14 cellular contexts compared by ENCODE assay signal in genomic region chr15:95604634-95605036, GRCh38.
DNase-seq lines count a peak whose midpoint lies in the region; ATAC-seq and TF ChIP-seq lines count a peak whose summit lies in the region.
"Had no signal": no experiment of that assay in that cellular context is flagged by ENCODE, and none has a peak within 500 bp of the region (broad histone marks: within the 10 kb centered on the region; RNA-seq: fewer than 3 reads in every experiment).

No MANE protein-coding gene starts in this region.

- intact Hi-C loops in left ventricle myocardium superior (cut with micrococcal nuclease), result no loop called here

- in situ Hi-C loops in brain microvascular endothelial cell (cut with HindIII; ENCODE audit: low pct_ligation_motif_present, low sequenced_read_pairs), result no loop called here

- POLR2A ChIA-PET in HEK293 (lab: Yijun Ruan, JAX), result no interaction called here

- H3K4me3 ChIP-seq in HEK293 (ENCODE audit: low read depth, low read length) (no peak overlapping the region), brain microvascular endothelial cell (ENCODE audit: low read depth, low read length) (no peak overlapping the region)
- H3K4me3 ChIP-seq: lung, psoas muscle had no signal

- DNase-seq in brain pericyte (ENCODE audit: low read depth, low spot score) (peak; percentile 22), left ventricle myocardium superior (no peak), smooth muscle cell of the brain vasculature (ENCODE audit: low read depth, low spot score) (peak; percentile 45), globus pallidus (ENCODE audit: low spot score) (no peak), brain microvascular endothelial cell (no peak)
- DNase-seq: activated naive CD8-positive, alpha-beta T cell treated with anti-CD3 and anti-CD28 coated beads for 36 hours; DMS53; NCI-H1694; psoas muscle; T-helper 9 cell had no signal

- CTCF ChIA-PET in HEK293 (lab: Yijun Ruan, JAX), result interaction anchor here (0.7 kb wide), 1 partner anchor 12 kb away, joined by 7 read pairs; no protein-coding TSS in a partner anchor

- no peaks in the 10 kb centered on the region for H3K9me3 ChIP-seq in HEK293 (ENCODE audit: control insufficient read depth, insufficient read depth, low read depth, low read length)
- H3K9me3 ChIP-seq: psoas muscle had no signal

- TF ChIP-seq CTCF in HEK293 (tag by site-specific recombination; IDR thresholded peaks at IDR 0.05), result no peak
- TF ChIP-seq CTCF in brain microvascular endothelial cell (IDR thresholded peaks at IDR 0.05; ENCODE audit: low read depth, low read length, missing control alignments), result no peak

- peak; percentile 64 for ATAC-seq in left ventricle myocardium superior
- ATAC-seq in GM21526 (IDR thresholded peaks at IDR 0.05; ENCODE audit: low FRiP score, unreplicated experiment), result no peak
- ATAC-seq in GM21529 (IDR thresholded peaks at IDR 0.05; ENCODE audit: unreplicated experiment), result no peak
- ATAC-seq: psoas muscle had no signal

- H3K4me1 ChIP-seq in HEK293 (ENCODE audit: control insufficient read depth, insufficient read depth, low read length), result peaks cover 8% of the 10 kb centered on the region; the same call in 1 of the 2 replicates

- no peaks in the 10 kb centered on the region for H3K27me3 ChIP-seq in brain microvascular endothelial cell (replicated peaks)

- no peaks in the 10 kb centered on the region for H3K36me3 ChIP-seq in HEK293 (ENCODE audit: control insufficient read depth in 2 of 2, insufficient read depth in 1 of 2, low read length in 2 of 2)
- H3K36me3 ChIP-seq in brain microvascular endothelial cell (replicated peaks), result no peaks in the 10 kb centered on the region

- H3K27ac ChIP-seq in HEK293 (ENCODE audit: extremely low read depth, low read depth, low read length) (no peak overlapping the region), brain microvascular endothelial cell (no peak overlapping the region)

TF ChIP-seq in HEK293, 187 proteins besides CTCF, POLR2A, EP300 and RAD21 (continues in another document):
- TF ChIP-seq ZNF548 (tag by site-specific recombination; IDR thresholded peaks at IDR 0.05) (no peak), ZBTB11 (tag by site-specific recombination; conservative IDR thresholded peaks at IDR 0.05; ENCODE audit: low read depth) (no peak), ZEB2 (tag by site-specific recombination; IDR thresholded peaks at IDR 0.05) (no peak), PATZ1 (tag by site-specific recombination; IDR thresholded peaks at IDR 0.05) (no peak), ZNF580 (tag by site-specific recombination; IDR thresholded peaks at IDR 0.05) (no peak), GLI4 (tag by site-specific recombination; IDR thresholded peaks at IDR 0.05) (no peak), ZBTB26 (tag by site-specific recombination; optimal IDR thresholded peaks at IDR 0.05) (no peak), ZNF677 (tag by site-specific recombination; IDR thresholded peaks at IDR 0.05) (no peak), ZBTB8A (tag by site-specific recombination; IDR thresholded peaks at IDR 0.05) (0 out of 2 replicates have a peak, but pooled peaks have one; percentile 33), KLF1 (tag by site-specific recombination; IDR thresholded peaks at IDR 0.05) (no peak), ZXDB (tag by site-specific recombination; IDR thresholded peaks at IDR 0.05) (0 out of 2 replicates have a peak, but pooled peaks have one; percentile 19), ZNF626 (tag by site-specific recombination; IDR thresholded peaks at IDR 0.05) (no peak), ZSCAN16 (tag by site-specific recombination; IDR thresholded peaks at IDR 0.05) (no peak), ZNF248 (tag by site-specific recombination; IDR thresholded peaks at IDR 0.05) (no peak), ZNF394 (tag by site-specific recombination; IDR thresholded peaks at IDR 0.05; ENCODE audit: borderline replicate concordance) (no peak), ZNF18 (tag by site-specific recombination; IDR thresholded peaks at IDR 0.05) (peak; percentile 71), KLF9 (tag by site-specific recombination; IDR thresholded peaks at IDR 0.05; ENCODE audit: low read depth) (no peak), ZNF510 (tag by site-specific recombination; IDR thresholded peaks at IDR 0.05; ENCODE audit: insufficient replicate concordance) (no peak), BCL11B (tag by site-specific recombination; IDR thresholded peaks at IDR 0.05; ENCODE audit: low read depth) (0 out of 2 replicates have a peak, but pooled peaks have one; percentile 19), GLIS2 (tag by site-specific recombination; IDR thresholded peaks at IDR 0.05) (no peak), ZNF169 (tag by site-specific recombination; IDR thresholded peaks at IDR 0.05) (no peak), ZNF843 (tag by site-specific recombination; IDR thresholded peaks at IDR 0.05) (peak; percentile 87), KLF10 (tag by site-specific recombination; IDR thresholded peaks at IDR 0.05) (no peak), ZNF416 (tag by site-specific recombination; IDR thresholded peaks at IDR 0.05) (no peak), ZNF19 (tag by site-specific recombination; IDR thresholded peaks at IDR 0.05; ENCODE audit: low read depth) (no peak), ZNF37A (tag by site-specific recombination; IDR thresholded peaks at IDR 0.05) (no peak)

Comparison
In these comparisons a context has a peak if more than half of its experiments do, and no peak if none do; other contexts are left out.
1. DNase-seq: peak in brain pericyte (single experiment) and smooth muscle cell of the brain vasculature (single experiment); none in left ventricle myocardium superior (single experiment), globus pallidus (single experiment) and brain microvascular endothelial cell (single experiment).